14 cellular contexts compared by ENCODE assay signal in genomic region chr14:87066221-87066817, GRCh38.
DNase-seq lines count a peak whose midpoint lies in the region; ATAC-seq, FAIRE-seq and TF ChIP-seq lines count a peak whose summit lies in the region.
"Had no signal": no experiment of that assay in that cellular context is flagged by ENCODE, and none has a peak within 500 bp of the region (broad histone marks: within the 10 kb centered on the region; RNA-seq: fewer than 3 reads in every experiment).

No MANE protein-coding gene starts in this region.

- no peaks in the 10 kb centered on the region for H3K9me3 Mint-ChIP-seq in MCF 10A (ENCODE audit: unreplicated experiment)
- no peaks in the 10 kb centered on the region for H3K9me3 Mint-ChIP-seq in type B pancreatic cell
- H3K9me3 Mint-ChIP-seq in activated naive CD4-positive, alpha-beta T cell treated with anti-CD3 and anti-CD28 coated beads, Interleukin-2, amount 50 U/mL, for 72 hours = peaks cover 5 to 16% of the 10 kb centered on the region in 2 donors
- H3K9me3 Mint-ChIP-seq: activated CD4-positive, alpha-beta T cell treated with anti-CD3 and anti-CD28 coated beads, Interleukin-2, amount 10 ng/mL, durations not matched to agents 24 days and 14 days had no signal

- H3K4me3 Mint-ChIP-seq in MCF 10A (ENCODE audit: unreplicated experiment) (no peak overlapping the region), type B pancreatic cell (no peak overlapping the region)
- H3K4me3 Mint-ChIP-seq: activated CD4-positive, alpha-beta T cell treated with anti-CD3 and anti-CD28 coated beads, Interleukin-2, amount 10 ng/mL, durations not matched to agents 24 days and 14 days; activated naive CD4-positive, alpha-beta T cell treated with anti-CD3 and anti-CD28 coated beads, Interleukin-2, amount 10 ng/mL, durations not matched to agents 7 days and 5 days had no signal

- H3K9me3 ChIP-seq in breast epithelium (no peaks in the 10 kb centered on the region), right cardiac atrium (ENCODE audit: control insufficient read depth, low read length) (no peaks in the 10 kb centered on the region)
- H3K9me3 ChIP-seq: BLaER1 treated with 17β-estradiol and CSF1 and Interleukin-3, amounts not matched to agents 10 nM and 100 nM; prostate gland had no signal

- H3K27me3 ChIP-seq in breast epithelium (no peaks in the 10 kb centered on the region), bronchial epithelial cell (ENCODE audit: control insufficient read depth, insufficient read depth, low read length) (no peaks in the 10 kb centered on the region), right cardiac atrium (ENCODE audit: control insufficient read depth, insufficient read depth) (no peaks in the 10 kb centered on the region)
- H3K27me3 ChIP-seq: BLaER1 treated with 17β-estradiol and CSF1 and Interleukin-3, amounts not matched to agents 10 nM and 100 nM had no signal

- H3K27ac Mint-ChIP-seq in MCF 10A (ENCODE audit: low read depth, unreplicated experiment) (no peak overlapping the region), type B pancreatic cell (no peak overlapping the region)
- H3K27ac Mint-ChIP-seq in activated naive CD4-positive, alpha-beta T cell treated with anti-CD3 and anti-CD28 coated beads, Interleukin-2, amount 50 U/mL, for 72 hours = no peak overlapping the region
- H3K27ac Mint-ChIP-seq: activated CD4-positive, alpha-beta T cell treated with anti-CD3 and anti-CD28 coated beads, Interleukin-2, amount 10 ng/mL, durations not matched to agents 24 days and 14 days; activated naive CD4-positive, alpha-beta T cell treated with anti-CD3 and anti-CD28 coated beads, Interleukin-2, amount 10 ng/mL, durations not matched to agents 7 days and 5 days had no signal

- BruUV-seq in MCF 10A (replicated peaks; lab: Mats Ljungman, UMichigan) = no TSS peak

- TF ChIP-seq CTCF in MCF 10A (IDR thresholded peaks at IDR 0.05; ENCODE audit: unreplicated experiment) = peak; percentile 42
- TF ChIP-seq CTCF in breast epithelium (IDR thresholded peaks at IDR 0.05) = no peak
- TF ChIP-seq CTCF in bronchial epithelial cell (IDR thresholded peaks at IDR 0.05; ENCODE audit: insufficient read depth, low read length, severe bottlenecking) = peak; percentile 41
- TF ChIP-seq CTCF in type B pancreatic cell (conservative IDR thresholded peaks at IDR 0.05) = peak; percentile 58

- DNase-seq in MCF 10A (ENCODE audit: unreplicated experiment) (peak; percentile 36), breast epithelium (ENCODE audit: low spot score in 2 of 2) (no peak), NCI-H526 (lab: John Stamatoyannopoulos, UW) (peak; percentile 3 to 52), bronchial epithelial cell (ENCODE audit: low read depth) (peak; percentile 22), type B pancreatic cell (ENCODE audit: extremely low spot score, unreplicated experiment) (no peak), right cardiac atrium (no peak)
- no peak for DNase-seq in activated T-cell treated with anti-CD3 and anti-CD28 coated beads, Interleukin-2, amount 50 U/mL, for 48 hours
- DNase-seq in activated naive CD4-positive, alpha-beta T cell treated with anti-CD3 and anti-CD28 coated beads, Interleukin-2, amount 50 U/mL, for 72 hours (ENCODE audit: low spot score in 2 of 2) = no peak
- DNase-seq: activated CD4-positive, alpha-beta T cell treated with anti-CD3 and anti-CD28 coated beads, Interleukin-2, amount 10 ng/mL, durations not matched to agents 24 days and 14 days; activated naive CD4-positive, alpha-beta T cell treated with anti-CD3 and anti-CD28 coated beads, Interleukin-2, amount 10 ng/mL, durations not matched to agents 7 days and 5 days had no signal

- H3K36me3 ChIP-seq in breast epithelium = no peaks in the 10 kb centered on the region
- H3K36me3 ChIP-seq in bronchial epithelial cell (ENCODE audit: control insufficient read depth, insufficient read depth, low read length) = no peaks in the 10 kb centered on the region
- H3K36me3 ChIP-seq: BLaER1 treated with 17β-estradiol and CSF1 and Interleukin-3, amounts not matched to agents 10 nM and 100 nM; prostate gland had no signal

- POLR2A ChIA-PET in MCF 10A (lab: Yijun Ruan, JAX) = no interaction called here

- WGBS in right cardiac atrium = 85% methylated on average over 2 of the region's 2 CpGs

- intact Hi-C loops in MCF 10A (cut with micrococcal nuclease) (loop anchor here (10.0 kb wide), 2 partner anchors 268 to 548 kb away; no protein-coding TSS in a partner anchor), breast epithelium (cut with DNase I; ENCODE audit: low total_unique reads) (no loop called here), right cardiac atrium (cut with DNase I) (no loop called here)

- H3K27ac ChIP-seq in breast epithelium (no peak overlapping the region), right cardiac atrium (ENCODE audit: low read length) (no peak overlapping the region)
- H3K27ac ChIP-seq: BLaER1 treated with 17β-estradiol and CSF1 and Interleukin-3, amounts not matched to agents 10 nM and 100 nM; prostate gland had no signal

- FAIRE-seq in bronchial epithelial cell (lab: Jason Lieb, UNC) = no peak
- FAIRE-seq: endometrium, GM12892 had no signal

- no peak overlapping the region for H3K4me3 ChIP-seq in breast epithelium
- no peak overlapping the region for H3K4me3 ChIP-seq in bronchial epithelial cell (ENCODE audit: low read depth, low read length)
- H3K4me3 ChIP-seq in right cardiac atrium (ENCODE audit: low read length) = no peak overlapping the region
- H3K4me3 ChIP-seq: BLaER1 treated with 17β-estradiol and CSF1 and Interleukin-3, amounts not matched to agents 10 nM and 100 nM; prostate gland had no signal

- H3K4me1 Mint-ChIP-seq in MCF 10A (ENCODE audit: insufficient read depth, unreplicated experiment) (peaks cover 14% of the 10 kb centered on the region), type B pancreatic cell (ENCODE audit: unreplicated experiment) (peaks cover 3% of the 10 kb centered on the region)
- H3K4me1 Mint-ChIP-seq: activated CD4-positive, alpha-beta T cell treated with anti-CD3 and anti-CD28 coated beads, Interleukin-2, amount 10 ng/mL, durations not matched to agents 24 days and 14 days; activated naive CD4-positive, alpha-beta T cell treated with anti-CD3 and anti-CD28 coated beads, Interleukin-2, amount 10 ng/mL, durations not matched to agents 7 days and 5 days had no signal

- ATAC-seq in activated naive CD4-positive, alpha-beta T cell treated with anti-CD3 and anti-CD28 coated beads, Interleukin-2, amount 50 U/mL, for 72 hours = no peak
- no peak for ATAC-seq in right cardiac atrium

- H3K27me3 Mint-ChIP-seq in MCF 10A (ENCODE audit: insufficient read depth, unreplicated experiment) (no peaks in the 10 kb centered on the region), type B pancreatic cell (no peaks in the 10 kb centered on the region)
- H3K27me3 Mint-ChIP-seq: activated CD4-positive, alpha-beta T cell treated with anti-CD3 and anti-CD28 coated beads, Interleukin-2, amount 10 ng/mL, durations not matched to agents 24 days and 14 days; activated naive CD4-positive, alpha-beta T cell treated with anti-CD3 and anti-CD28 coated beads, Interleukin-2, amount 10 ng/mL, durations not matched to agents 7 days and 5 days had no signal

- no peak for TF ChIP-seq POLR2A in breast epithelium (IDR thresholded peaks at IDR 0.05)

- H3K4me1 ChIP-seq in breast epithelium (no peaks in the 10 kb centered on the region), right cardiac atrium (ENCODE audit: control insufficient read depth, insufficient read depth, low read length) (no peaks in the 10 kb centered on the region)
- H3K4me1 ChIP-seq: BLaER1 treated with 17β-estradiol and CSF1 and Interleukin-3, amounts not matched to agents 10 nM and 100 nM; prostate gland had no signal

- CTCF ChIA-PET in MCF 10A (lab: Yijun Ruan, JAX) = interaction anchor here (0.6 to 3.4 kb wide), 10 partner anchors 9 to 1479 kb away, joined by 3 to 17 read pairs (median 4); no protein-coding TSS in a partner anchor

- H3K36me3 Mint-ChIP-seq in MCF 10A (ENCODE audit: insufficient read depth, unreplicated experiment) (no peaks in the 10 kb centered on the region), type B pancreatic cell (no peaks in the 10 kb centered on the region)
- no peaks in the 10 kb centered on the region for H3K36me3 Mint-ChIP-seq in activated naive CD4-positive, alpha-beta T cell treated with anti-CD3 and anti-CD28 coated beads, Interleukin-2, amount 50 U/mL, for 72 hours
- H3K36me3 Mint-ChIP-seq: activated naive CD4-positive, alpha-beta T cell treated with anti-CD3 and anti-CD28 coated beads, Interleukin-2, amount 10 ng/mL, durations not matched to agents 7 days and 5 days had no signal

Comparison
In these comparisons a context has a peak if more than half of its experiments do, and no peak if none do; other contexts are left out.
1. DNase-seq: peak in MCF 10A (single experiment), NCI-H526 (2 of 2) and bronchial epithelial cell (single experiment); none in breast epithelium (0 of 2), type B pancreatic cell (single experiment), activated T-cell treated with anti-CD3 and anti-CD28 coated beads, Interleukin-2, amount 50 U/mL, for 48 hours (0 of 2), activated naive CD4-positive, alpha-beta T cell treated with anti-CD3 and anti-CD28 coated beads, Interleukin-2, amount 50 U/mL, for 72 hours (0 of 2) and right cardiac atrium (0 of 3).
2. CTCF ChIP-seq: peak in MCF 10A (single experiment), bronchial epithelial cell (single experiment) and type B pancreatic cell (single experiment); none in breast epithelium (0 of 3).